In genomic region chr4:154549894-154550790, GRCh38 we compare ENCODE assay signal across 8 cellular contexts. TPM values are rescaled to one million over a fixed set of nuclear protein-coding genes. Genes with fewer than 3 reads are reported as not detected.
DNase-seq lines count a peak whose midpoint lies in the region; ATAC-seq and TF ChIP-seq lines count a peak whose summit lies in the region.

Gene PLRG1, minus strand, starts transcription at chr4:154550400. Its CDS starts 92 bp downstream, at chr4:154550308.

- TF ChIP-seq POLR2A in heart left ventricle (IDR thresholded peaks at IDR 0.05) = peak in 1 of 2 donors; percentile 75

- peaks cover 8% of the 10 kb centered on the region for H3K36me3 Mint-ChIP-seq in type B pancreatic cell

- no peaks in the 10 kb centered on the region for H3K27me3 Mint-ChIP-seq in type B pancreatic cell

- in situ Hi-C loops in GM13976 (cut with MboI; ENCODE audit: low sequenced_read_pairs, unreplicated experiment) = loop anchor here (5.0 kb wide), 1 partner anchor 67 kb away; no protein-coding TSS in a partner anchor

- H3K9me3 ChIP-seq in heart left ventricle = no peaks in the 10 kb centered on the region

- H3K27ac Mint-ChIP-seq in type B pancreatic cell = peak within 1 kb of the TSS; percentile 90

- intact Hi-C loops in T-helper 1 cell treated with Interleukin-12 subunit alpha and Interleukin-12 subunit beta and Interleukin-4 antibody, amounts not matched to agents 30 ng/mL and 1 ng/mL, for 36 hours (cut with micrococcal nuclease) = loop anchor here (1.0 to 10.0 kb wide), 9 partner anchors 169 to 1765 kb away; partner anchors contain the start of genes CTSO, LRAT, MAP9 and MND1
- intact Hi-C loops in heart left ventricle (cut with DNase I) = loop anchor here in 8 of 10 donors (5.0 to 10.0 kb wide), 6 partner anchors 67 to 825 kb away; partner anchors contain the start of gene MAP9 (in 2 of the 8)

- H3K9me3 Mint-ChIP-seq in type B pancreatic cell = no peaks in the 10 kb centered on the region

- H3K4me3 Mint-ChIP-seq in type B pancreatic cell = peak within 1 kb of the TSS; percentile 98

- TF ChIP-seq CTCF in GM13976 (IDR thresholded peaks at IDR 0.05; ENCODE audit: borderline replicate concordance, control extremely low read depth, extremely low read depth, insufficient read depth, missing control alignments) (no peak), heart left ventricle (IDR thresholded peaks at IDR 0.05) (peak in 6 of 12 donors; percentile 26 to 48 (median 44)), type B pancreatic cell (conservative IDR thresholded peaks at IDR 0.05) (peak; percentile 66)

- H3K4me3 ChIP-seq in heart left ventricle = peak within 1 kb of the TSS; percentile 56 to 91 (median 72)

- DNase-seq in GM13976 (ENCODE audit: low spot score) (peak; percentile 88), NCI-H146 treated with DMSO at 0.1 percent for 48 hours (lab: John Stamatoyannopoulos, UW; ENCODE audit: unreplicated experiment) (peak; percentile 81), amniotic epithelial cell (ENCODE audit: low read depth) (peak; percentile 84), heart left ventricle (peak; percentile 95 to 98 (median 96)), pons (ENCODE audit: low spot score) (peak; percentile 97), type B pancreatic cell (ENCODE audit: extremely low spot score, unreplicated experiment) (peak; percentile 97)

- ATAC-seq in HG02870 (IDR thresholded peaks at IDR 0.05; ENCODE audit: unreplicated experiment) (peak; percentile 98), heart left ventricle (peak; percentile 98 to 100 (median 100))

- peaks cover 3 to 33% (median 29%) of the 10 kb centered on the region in 9 donors for H3K36me3 ChIP-seq in heart left ventricle

- peaks cover 13% of the 10 kb centered on the region for H3K4me1 Mint-ChIP-seq in type B pancreatic cell (ENCODE audit: unreplicated experiment)

- peak within 1 kb of the TSS; percentile 25 to 90 (median 78) for H3K27ac ChIP-seq in heart left ventricle

- no peaks in the 10 kb centered on the region for H3K27me3 ChIP-seq in heart left ventricle

- H3K4me1 ChIP-seq in heart left ventricle = peaks cover 5 to 29% (median 15%) of the 10 kb centered on the region in 12 donors

- WGBS in heart left ventricle, 4 donors = 0 to 1% (median 0%) methylated on average over 49 to 51 of the region's 51 CpGs

RNA-seq across cellular contexts. Expression of gene PLRG1, which starts in this region (rescaled TPM):
- 84.2 and 91.2 TPM in 2 replicates for total RNA-seq in T-helper 1 cell treated with Interleukin-12 subunit alpha and Interleukin-12 subunit beta and Interleukin-4 antibody, amounts not matched to agents 30 ng/mL and 1 ng/mL, for 36 hours
- total RNA-seq in heart left ventricle (10 to 100 TPM; 26.2 to 52.3 (median 40.5) TPM), type B pancreatic cell (ENCODE audit: low replicate concordance) (92.9 and 95.7 TPM in 2 replicates)
- polyA plus RNA-seq in heart left ventricle = 10 to 100 TPM; 25.4 to 40.9 TPM

Comparison
In these comparisons a context has a peak if more than half of its experiments do, and no peak if none do; other contexts are left out.
1. Peak in every context shown above with its lines: DNase-seq, ATAC-seq, H3K4me3 ChIP-seq and H3K27ac ChIP-seq.